Comparison of ENCODE assay signal across 8 cellular contexts in the genomic region with DNA sequence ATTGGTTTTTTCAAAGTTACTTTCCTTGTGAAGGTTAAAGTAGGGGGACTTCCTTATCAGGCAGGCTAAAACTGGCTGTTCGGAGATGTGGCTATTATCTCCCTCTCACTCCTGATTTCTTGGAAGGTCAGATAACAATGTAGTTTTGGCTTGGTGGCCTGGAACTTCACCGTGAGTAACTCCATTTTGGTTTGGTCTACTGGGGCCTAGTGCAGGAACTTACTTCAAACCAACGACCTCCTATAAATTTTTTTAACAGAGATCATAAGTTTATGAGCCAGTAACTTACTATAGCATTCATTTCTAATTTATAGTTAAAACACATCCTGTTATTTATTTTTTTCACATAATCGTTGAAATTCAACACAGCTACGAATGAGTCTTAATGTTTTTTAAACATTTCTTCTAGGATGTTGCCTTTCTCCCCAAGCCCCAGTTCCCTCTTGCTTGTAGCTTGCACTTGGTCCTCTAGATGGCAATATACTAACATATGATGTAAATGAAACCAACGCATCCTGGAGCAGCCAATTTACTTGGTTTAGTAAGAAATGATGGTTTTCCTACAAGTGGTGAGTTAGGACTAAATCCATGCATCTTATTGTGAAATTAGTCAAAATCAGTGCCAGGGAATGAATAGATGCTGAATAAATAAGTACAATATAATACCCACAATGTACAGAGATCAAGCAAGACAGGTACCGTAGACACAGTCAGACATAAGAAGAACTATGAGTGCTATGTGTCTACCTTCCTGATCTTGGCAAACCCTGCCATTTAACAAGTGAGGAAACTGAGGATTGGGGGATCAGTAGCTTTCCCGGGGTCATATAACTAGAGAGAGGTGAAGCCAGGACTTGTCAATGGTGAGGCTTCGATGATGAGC. TPM values are rescaled to one million over a fixed set of nuclear protein-coding genes. Genes with fewer than 3 reads are reported as not detected.
DNase-seq lines count a peak whose midpoint lies in the region; FAIRE-seq and TF ChIP-seq lines count a peak whose summit lies in the region.
"Not testable (repeated sequence)": the region's sequence is repeated elsewhere in the genome, so short reads cannot be mapped to it uniquely, and the experiment has no call there.

No MANE protein-coding gene starts in this region.

- not testable (repeated sequence) for TF ChIP-seq POLR2A in GM12892 (IDR thresholded peaks at IDR 0.05; ENCODE audit: low read depth, low read length)

- FAIRE-seq in GM12892 (lab: Jason Lieb, UNC) = peak; percentile 87
- peak; percentile 97 for FAIRE-seq in endometrium (lab: Jason Lieb, UNC)

- POLR2A ChIA-PET in RWPE1 (lab: Yijun Ruan, JAX; ENCODE audit: low non-redundant PET) = not testable (repeated sequence)

- TF ChIP-seq CTCF in RWPE1 (conservative IDR thresholded peaks at IDR 0.05; ENCODE audit: low read depth) = peak; percentile 72

- DNase-seq in AG20443 (ENCODE audit: low spot score) (peak; percentile 28), NCI-H1417 (lab: John Stamatoyannopoulos, UW) (peak; percentile 17 to 63 (median 23)), RWPE1 (ENCODE audit: low spot score) (peak; percentile 4), activated T-cell treated with anti-CD3 and anti-CD28 coated beads for 24 hours (ENCODE audit: low read depth) (peak; percentile 16), left kidney (ENCODE audit: low read depth, low spot score) (peak; percentile 88), skeletal muscle cell (ENCODE audit: low read depth) (peak; percentile 50)
- not testable (repeated sequence) for DNase-seq in GM12892 (ENCODE audit: insufficient read length)

- CTCF ChIA-PET in RWPE1 (lab: Yijun Ruan, JAX) = interaction anchor here (0.7 kb wide), 2 partner anchors 38 to 144 kb away, joined by 3 to 4 read pairs; no protein-coding TSS in a partner anchor

- H3K27ac ChIP-seq in RWPE1 = not testable (repeated sequence)

- H3K4me3 ChIP-seq in skeletal muscle cell (ENCODE audit: low read depth, low read length) = not testable (repeated sequence)

RNA-seq across cellular contexts. Expression of a gene that starts 35.7 kb away (rescaled TPM):
- 35.4 TPM for polyA plus RNA-seq in GM12892 (2012; ENCODE audit: missing spikeins)

RNA-seq across cellular contexts. Expression of a gene that starts 41.2 kb away (rescaled TPM):
- 74.4 TPM for polyA plus RNA-seq in GM12892 (2012; ENCODE audit: missing spikeins)
